In genomic region chr3:134205426-134205825, GRCh38 we compare ENCODE assay signal across 24 cellular contexts. TPM values are rescaled to one million over a fixed set of nuclear protein-coding genes. Genes with fewer than 3 reads are reported as not detected.
DNase-seq lines count a peak whose midpoint lies in the region; ATAC-seq and TF ChIP-seq lines count a peak whose summit lies in the region.
"Had no signal": no experiment of that assay in that cellular context is flagged by ENCODE, and none has a peak within 500 bp of the region (broad histone marks: within the 10 kb centered on the region; RNA-seq: fewer than 3 reads in every experiment).

No MANE protein-coding gene starts in this region.

- no peaks in the 10 kb centered on the region for H3K27me3 Mint-ChIP-seq in CD4-positive, CD25-positive, alpha-beta regulatory T cell
- no peaks in the 10 kb centered on the region for H3K27me3 Mint-ChIP-seq in MCF 10A (ENCODE audit: insufficient read depth, unreplicated experiment)
- H3K27me3 Mint-ChIP-seq: B cell; CD4-positive, alpha-beta memory T cell; CD8-positive, alpha-beta memory T cell had no signal

- TF ChIP-seq POLR2A in breast epithelium (IDR thresholded peaks at IDR 0.05) = no peak

- H3K9me3 Mint-ChIP-seq in CD4-positive, CD25-positive, alpha-beta regulatory T cell = no peaks in the 10 kb centered on the region
- H3K9me3 Mint-ChIP-seq in MCF 10A (ENCODE audit: unreplicated experiment) = no peaks in the 10 kb centered on the region
- H3K9me3 Mint-ChIP-seq in stimulated activated effector memory CD8-positive, alpha-beta T cell treated with anti-CD3 and anti-CD28 coated beads, Interleukin-12 subunit alpha, Interleukin-12 subunit beta, amount 100 ng/mL, for 72 hours = no peaks in the 10 kb centered on the region
- H3K9me3 Mint-ChIP-seq: CD4-positive, alpha-beta memory T cell; CD8-positive, alpha-beta memory T cell had no signal

- POLR2A ChIA-PET in MCF 10A (lab: Yijun Ruan, JAX) = no interaction called here

- H3K4me3 Mint-ChIP-seq in CD4-positive, CD25-positive, alpha-beta regulatory T cell = no peak overlapping the region
- H3K4me3 Mint-ChIP-seq in MCF 10A (ENCODE audit: unreplicated experiment) = no peak overlapping the region
- H3K4me3 Mint-ChIP-seq in stimulated activated effector memory CD8-positive, alpha-beta T cell treated with anti-CD3 and anti-CD28 coated beads, Interleukin-12 subunit alpha, Interleukin-12 subunit beta, amount 100 ng/mL, for 72 hours = no peak overlapping the region
- H3K4me3 Mint-ChIP-seq: B cell; CD4-positive, alpha-beta memory T cell; CD8-positive, alpha-beta memory T cell had no signal

- no peak for TF ChIP-seq CTCF in breast epithelium (IDR thresholded peaks at IDR 0.05)
- TF ChIP-seq CTCF in MCF 10A (IDR thresholded peaks at IDR 0.05; ENCODE audit: unreplicated experiment) = no peak

- no peaks in the 10 kb centered on the region for H3K4me1 ChIP-seq in CD4-positive, CD25-positive, alpha-beta regulatory T cell (ENCODE audit: control insufficient read depth, insufficient read depth, low read length, poor library complexity, severe bottlenecking)
- H3K4me1 ChIP-seq in breast epithelium = no peaks in the 10 kb centered on the region
- H3K4me1 ChIP-seq: A549; BLaER1 treated with 17β-estradiol and CSF1 and Interleukin-3, amounts not matched to agents 10 nM and 100 nM had no signal

- CTCF ChIA-PET in MCF 10A (lab: Yijun Ruan, JAX) = interaction anchor here (0.6 to 1.3 kb wide), 5 partner anchors 10 to 286 kb away, joined by 3 to 5 read pairs (median 3); no protein-coding TSS in a partner anchor

- no peak for ATAC-seq in CD4-positive, CD25-positive, alpha-beta regulatory T cell (ENCODE audit: low read depth in 2 of 2)
- no peak for ATAC-seq in stimulated activated effector memory CD8-positive, alpha-beta T cell treated with anti-CD3 and anti-CD28 coated beads, Interleukin-12 subunit alpha, Interleukin-12 subunit beta, amount 100 ng/mL, for 72 hours
- ATAC-seq: A549 had no signal

- H3K9me3 ChIP-seq in CD4-positive, CD25-positive, alpha-beta regulatory T cell (ENCODE audit: control insufficient read depth in 2 of 2, low read length in 2 of 2) = no peaks in the 10 kb centered on the region
- no peaks in the 10 kb centered on the region for H3K9me3 ChIP-seq in breast epithelium
- H3K9me3 ChIP-seq: A549 had no signal

- no peaks in the 10 kb centered on the region for H3K27me3 ChIP-seq in CD4-positive, CD25-positive, alpha-beta regulatory T cell (ENCODE audit: control insufficient read depth, insufficient read depth, low read length)
- H3K27me3 ChIP-seq in breast epithelium = no peaks in the 10 kb centered on the region
- H3K27me3 ChIP-seq: BLaER1 treated with 17β-estradiol and CSF1 and Interleukin-3, amounts not matched to agents 10 nM and 100 nM had no signal

- H3K36me3 ChIP-seq in CD4-positive, CD25-positive, alpha-beta regulatory T cell (ENCODE audit: control insufficient read depth, insufficient read depth, low read length) = peaks cover 38% of the 10 kb centered on the region
- no peaks in the 10 kb centered on the region for H3K36me3 ChIP-seq in breast epithelium

- no TSS peak for BruUV-seq in MCF 10A (replicated peaks; lab: Mats Ljungman, UMichigan)

- H3K4me3 ChIP-seq in CD4-positive, CD25-positive, alpha-beta regulatory T cell (ENCODE audit: low read depth, low read length) = no peak overlapping the region
- no peak overlapping the region for H3K4me3 ChIP-seq in breast epithelium
- H3K4me3 ChIP-seq: A549; BLaER1 treated with 17β-estradiol and CSF1 and Interleukin-3, amounts not matched to agents 10 nM and 100 nM had no signal

- intact Hi-C loops in breast epithelium (cut with DNase I; ENCODE audit: low total_unique reads) = loop anchor here (10.0 kb wide), 1 partner anchor 281 kb away; no protein-coding TSS in a partner anchor
- intact Hi-C loops in MCF 10A (cut with micrococcal nuclease) = no loop called here

- peaks cover 0 to 8% (median 0%) of the 10 kb centered on the region in 4 donors for H3K4me1 Mint-ChIP-seq in CD4-positive, CD25-positive, alpha-beta regulatory T cell
- peaks cover 21% of the 10 kb centered on the region for H3K4me1 Mint-ChIP-seq in MCF 10A (ENCODE audit: insufficient read depth, unreplicated experiment)
- peaks cover under 1% of the 10 kb centered on the region for H3K4me1 Mint-ChIP-seq in stimulated activated effector memory CD8-positive, alpha-beta T cell treated with anti-CD3 and anti-CD28 coated beads, Interleukin-12 subunit alpha, Interleukin-12 subunit beta, amount 100 ng/mL, for 72 hours
- H3K4me1 Mint-ChIP-seq: B cell; CD8-positive, alpha-beta memory T cell had no signal

- no peak overlapping the region for H3K27ac ChIP-seq in CD4-positive, CD25-positive, alpha-beta regulatory T cell (ENCODE audit: insufficient read depth, low read length, poor library complexity, severe bottlenecking)
- H3K27ac ChIP-seq in breast epithelium = no peak overlapping the region
- H3K27ac ChIP-seq: 22Rv1; A549; BLaER1 treated with 17β-estradiol and CSF1 and Interleukin-3, amounts not matched to agents 10 nM and 100 nM; C4-2B had no signal

- peaks cover 41% of the 10 kb centered on the region for H3K36me3 Mint-ChIP-seq in CD4-positive, CD25-positive, alpha-beta regulatory T cell
- peaks cover 48% of the 10 kb centered on the region for H3K36me3 Mint-ChIP-seq in MCF 10A (ENCODE audit: insufficient read depth, unreplicated experiment)
- H3K36me3 Mint-ChIP-seq in stimulated activated effector memory CD8-positive, alpha-beta T cell treated with anti-CD3 and anti-CD28 coated beads, Interleukin-12 subunit alpha, Interleukin-12 subunit beta, amount 100 ng/mL, for 72 hours = peaks cover 33% of the 10 kb centered on the region

- peak overlapping the region in 2 of 3 donors; percentile 78 for H3K27ac Mint-ChIP-seq in CD4-positive, CD25-positive, alpha-beta regulatory T cell
- no peak overlapping the region for H3K27ac Mint-ChIP-seq in MCF 10A (ENCODE audit: low read depth, unreplicated experiment)
- H3K27ac Mint-ChIP-seq in stimulated activated effector memory CD8-positive, alpha-beta T cell treated with anti-CD3 and anti-CD28 coated beads, Interleukin-12 subunit alpha, Interleukin-12 subunit beta, amount 100 ng/mL, for 72 hours = no peak overlapping the region
- H3K27ac Mint-ChIP-seq: B cell had no signal

- DNase-seq in NCI-H1694 treated with DMSO at 0.1 percent for 48 hours (lab: John Stamatoyannopoulos, UW) (peak; percentile 1), NCI-H1694 (lab: John Stamatoyannopoulos, UW) (no peak), NCI-H446 treated with DMSO at 0.1 percent for 48 hours (lab: John Stamatoyannopoulos, UW) (peak; percentile 63), cerebellum (ENCODE audit: low spot score) (peak; percentile 54), breast epithelium (ENCODE audit: low spot score in 2 of 2) (no peak), MCF 10A (ENCODE audit: unreplicated experiment) (no peak)
- DNase-seq in CD4-positive, CD25-positive, alpha-beta regulatory T cell = no peak
- DNase-seq in stimulated activated effector memory CD8-positive, alpha-beta T cell treated with anti-CD3 and anti-CD28 coated beads, Interleukin-12 subunit alpha, Interleukin-12 subunit beta, amount 100 ng/mL, for 72 hours (ENCODE audit: low spot score in 2 of 2) = no peak
- DNase-seq: AML-193; CD4-positive, alpha-beta memory T cell; CD8-positive, alpha-beta memory T cell; COR-L47; DMS 273 treated with DMSO at 0.1 percent for 48 hours; DMS153; DMS53; DMS79; DND-41; EL; GF-D8 had no signal

RNA-seq across cellular contexts. Expression of gene RYK, which starts 45.2 kb away (rescaled TPM):
- 35.2 TPM for total RNA-seq in CD4-positive, CD25-positive, alpha-beta regulatory T cell
- polyA plus RNA-seq in CD4-positive, CD25-positive, alpha-beta regulatory T cell = 1 to 10 TPM; 5.6 to 7.9 (median 7.0) TPM
- total RNA-seq in cerebellum = 107 TPM
- total RNA-seq in breast epithelium = 100 to 1,000 TPM in 2 of 3 donors, 10 to 100 TPM in 1; 77.9 to 153 (median 150) TPM
- 76.1 and 79.8 TPM in 2 replicates for total RNA-seq in MCF 10A (2022)

Comparison
In these comparisons a context has a peak if more than half of its experiments do, and no peak if none do; other contexts are left out.
1. DNase-seq: peak in NCI-H1694 treated with DMSO at 0.1 percent for 48 hours (single experiment), NCI-H446 treated with DMSO at 0.1 percent for 48 hours (single experiment) and cerebellum (single experiment); none in NCI-H1694 (single experiment), CD4-positive, CD25-positive, alpha-beta regulatory T cell (0 of 3), breast epithelium (0 of 2), MCF 10A (single experiment) and stimulated activated effector memory CD8-positive, alpha-beta T cell treated with anti-CD3 and anti-CD28 coated beads, Interleukin-12 subunit alpha, Interleukin-12 subunit beta, amount 100 ng/mL, for 72 hours (0 of 2).
2. H3K27ac Mint-ChIP-seq: peak in CD4-positive, CD25-positive, alpha-beta regulatory T cell (2 of 3); none in MCF 10A (single experiment) and stimulated activated effector memory CD8-positive, alpha-beta T cell treated with anti-CD3 and anti-CD28 coated beads, Interleukin-12 subunit alpha, Interleukin-12 subunit beta, amount 100 ng/mL, for 72 hours (single experiment).